20 cellular contexts compared by ENCODE assay signal in genomic region chr13:113874177-113874576, GRCh38.
"Had no signal": no experiment of that assay in that cellular context is flagged by ENCODE, and none has a peak within 500 bp of the region (broad histone marks: within the 10 kb centered on the region; RNA-seq: fewer than 3 reads in every experiment).

No MANE protein-coding gene starts in this region.

- H3K36me3 Mint-ChIP-seq: naive thymus-derived CD4-positive, alpha-beta T cell had no signal

- H3K9me3 Mint-ChIP-seq: neural crest cell had no signal

- H3K9ac ChIP-seq: parathyroid adenoma had no signal

- H3K4me3 Mint-ChIP-seq: naive thymus-derived CD4-positive, alpha-beta T cell; neural crest cell; stimulated activated naive B cell treated with anti-CD40 and anti-IgM and Interleukin-4, amounts not matched to agents 10 μg/mL and 1 μg/mL and 100 μg/mL, for 72 hours had no signal

- DNase-seq: effector CD4-positive, alpha-beta T cell; heart left ventricle; hypothalamus; kidney glomerular epithelial cell; mammary epithelial cell; naive thymus-derived CD4-positive, alpha-beta T cell; nucleus accumbens; retina; spleen; stimulated activated CD4-positive, alpha-beta T cell treated with anti-CD3 and anti-CD28 coated beads, Interleukin-4, amount 100 ng/mL, for 4 hours; stimulated activated naive B cell treated with anti-CD40 and anti-IgM and Interleukin-4, amounts not matched to agents 10 μg/mL and 1 μg/mL and 100 μg/mL, for 72 hours; stomach; substantia nigra; transverse colon had no signal

- ATAC-seq: heart left ventricle; naive thymus-derived CD4-positive, alpha-beta T cell; psoas muscle; sciatic nerve had no signal

- H3K36me3 ChIP-seq: heart left ventricle, spleen, stomach, thoracic aorta, transverse colon had no signal

- H2AFZ ChIP-seq: parathyroid adenoma had no signal

- H3K27ac ChIP-seq: coronary artery, heart left ventricle, parathyroid adenoma, psoas muscle, spleen, stomach, thoracic aorta, transverse colon had no signal

- H3K9me3 ChIP-seq: heart left ventricle, psoas muscle, spleen, stomach, thoracic aorta, transverse colon had no signal

- H3K27ac Mint-ChIP-seq: naive thymus-derived CD4-positive, alpha-beta T cell; stimulated activated naive B cell treated with anti-CD40 and anti-IgM and Interleukin-4, amounts not matched to agents 10 μg/mL and 1 μg/mL and 100 μg/mL, for 72 hours had no signal

- H3K4me1 Mint-ChIP-seq: naive thymus-derived CD4-positive, alpha-beta T cell had no signal

- H3K27me3 ChIP-seq: heart left ventricle, stomach had no signal

- H3K4me1 ChIP-seq: parathyroid adenoma, spleen, transverse colon had no signal

- H3K4me3 ChIP-seq: coronary artery, heart left ventricle, psoas muscle, spleen, stomach, thoracic aorta, transverse colon had no signal
